ENCODE assay signal across 19 cellular contexts in the genomic region with DNA sequence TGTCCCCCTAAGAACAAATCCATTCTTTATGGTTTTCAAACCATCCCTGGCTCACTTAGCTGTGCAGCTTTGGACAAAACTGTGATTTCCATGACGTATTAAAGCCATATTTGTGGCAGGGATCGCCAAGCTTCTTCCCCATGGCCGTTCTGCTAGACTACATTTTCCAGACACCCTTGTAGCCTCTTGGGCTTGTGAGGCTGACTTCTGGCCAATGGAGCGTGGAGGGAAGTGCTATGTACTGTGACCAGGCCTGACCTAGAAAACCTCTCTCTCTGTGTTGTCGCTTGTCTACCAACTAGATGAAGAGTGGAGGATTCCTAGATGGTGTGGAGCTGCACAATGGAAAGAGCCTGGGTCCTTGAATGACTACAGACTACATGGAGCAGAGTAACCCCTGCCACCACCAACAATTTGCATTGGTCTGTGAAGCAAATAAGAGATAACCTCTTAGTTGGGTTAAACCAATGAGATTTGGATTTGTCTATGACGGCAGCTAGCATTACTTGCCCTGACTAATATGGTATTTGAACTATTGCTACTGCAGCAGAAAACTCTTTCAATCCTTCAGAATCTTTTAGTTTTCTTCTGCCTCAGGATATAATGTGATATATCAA. TPM values are rescaled to one million over a fixed set of nuclear protein-coding genes. Genes with fewer than 3 reads are reported as not detected.
A peak's percentile ranks its signal among the peaks of the same experiment; 100 is the strongest.
DNase-seq lines count a peak whose midpoint lies in the region; ATAC-seq, FAIRE-seq and TF ChIP-seq lines count a peak whose summit lies in the region.
"Had no signal": no experiment of that assay in that cellular context is flagged by ENCODE, and none has a peak within 500 bp of the region (broad histone marks: within the 10 kb centered on the region; RNA-seq: fewer than 3 reads in every experiment).

No MANE protein-coding gene starts in this region.

- peak overlapping the region; percentile 47 for H3K27ac Mint-ChIP-seq in stimulated activated memory B cell treated with anti-CD40 and anti-IgM and Interleukin-4, amounts not matched to agents 10 μg/mL and 1 μg/mL and 100 μg/mL, for 72 hours
- H3K27ac Mint-ChIP-seq: T-cell had no signal

- FAIRE-seq in GM12892 (lab: Jason Lieb, UNC), result peak; percentile 90

- no peak for TF ChIP-seq POLR2A in GM12892 (IDR thresholded peaks at IDR 0.05; ENCODE audit: low read depth, low read length)

- H3K9me3 Mint-ChIP-seq in stimulated activated memory B cell treated with anti-CD40 and anti-IgM and Interleukin-4, amounts not matched to agents 10 μg/mL and 1 μg/mL and 100 μg/mL, for 72 hours, result no peaks in the 10 kb centered on the region
- H3K9me3 Mint-ChIP-seq: natural killer cell treated with Interleukin-12 subunit alpha and Interleukin-12 subunit beta and Interleukin-15 and Interleukin-18, amount 100 ng/mL, for 72 hours; T-cell had no signal

- no peaks in the 10 kb centered on the region for H3K36me3 Mint-ChIP-seq in stimulated activated memory B cell treated with anti-CD40 and anti-IgM and Interleukin-4, amounts not matched to agents 10 μg/mL and 1 μg/mL and 100 μg/mL, for 72 hours
- H3K36me3 Mint-ChIP-seq: natural killer cell treated with Interleukin-12 subunit alpha and Interleukin-12 subunit beta and Interleukin-15 and Interleukin-18, amount 100 ng/mL, for 72 hours; T-cell had no signal

- H3K4me3 Mint-ChIP-seq in stimulated activated memory B cell treated with anti-CD40 and anti-IgM and Interleukin-4, amounts not matched to agents 10 μg/mL and 1 μg/mL and 100 μg/mL, for 72 hours, result no peak overlapping the region
- H3K4me3 Mint-ChIP-seq: natural killer cell treated with Interleukin-12 subunit alpha and Interleukin-12 subunit beta and Interleukin-15 and Interleukin-18, amount 100 ng/mL, for 72 hours; T-cell had no signal

- ATAC-seq in GM21447 (IDR thresholded peaks at IDR 0.05; ENCODE audit: unreplicated experiment), result peak; percentile 74
- ATAC-seq in HG03460 (IDR thresholded peaks at IDR 0.05; ENCODE audit: unreplicated experiment), result peak; percentile 61
- peak; percentile 77 for ATAC-seq in stimulated activated memory B cell treated with anti-CD40 and anti-IgM and Interleukin-4, amounts not matched to agents 10 μg/mL and 1 μg/mL and 100 μg/mL, for 72 hours
- ATAC-seq in HG02970 (IDR thresholded peaks at IDR 0.05; ENCODE audit: low FRiP score, unreplicated experiment), result no peak
- no peak for ATAC-seq in HG02938 (IDR thresholded peaks at IDR 0.05; ENCODE audit: unreplicated experiment)
- ATAC-seq: foreskin keratinocyte; natural killer cell treated with Interleukin-12 subunit alpha and Interleukin-12 subunit beta and Interleukin-15 and Interleukin-18, amount 100 ng/mL, for 72 hours; T-cell had no signal

- peaks cover 10% of the 10 kb centered on the region for H3K27me3 Mint-ChIP-seq in stimulated activated memory B cell treated with anti-CD40 and anti-IgM and Interleukin-4, amounts not matched to agents 10 μg/mL and 1 μg/mL and 100 μg/mL, for 72 hours

- DNase-seq in GM12892 (ENCODE audit: insufficient read length), result no peak
- DNase-seq in epidermal melanocyte (ENCODE audit: insufficient read length, low spot score), result no peak
- DNase-seq: activated CD4-positive, alpha-beta T cell treated with anti-CD3 and anti-CD28 coated beads, Interleukin-2, amount 50 U/mL, for 1 hour; activated gamma-delta T cell treated with Interleukin-2 at 50 U/mL for 16 hours; COR-L47; dermis blood vessel endothelial cell; foreskin keratinocyte; mesendoderm; NCI-H526; SHP77; stimulated activated naive CD4-positive, alpha-beta T cell treated with Interleukin-2 at 50 U/mL for 16 hours; T-cell; tibial artery had no signal

- peaks cover 25% of the 10 kb centered on the region for H3K4me1 Mint-ChIP-seq in stimulated activated memory B cell treated with anti-CD40 and anti-IgM and Interleukin-4, amounts not matched to agents 10 μg/mL and 1 μg/mL and 100 μg/mL, for 72 hours

RNA-seq across cellular contexts. Expression of a gene that starts 22.1 kb away (rescaled TPM):
- polyA plus RNA-seq in GM12892 (2012; ENCODE audit: missing spikeins), result 47.5 TPM

Comparison
In these comparisons a context has a peak if more than half of its experiments do, and no peak if none do; other contexts are left out.
1. ATAC-seq: peak in GM21447 (single experiment), HG03460 (single experiment) and stimulated activated memory B cell treated with anti-CD40 and anti-IgM and Interleukin-4, amounts not matched to agents 10 μg/mL and 1 μg/mL and 100 μg/mL, for 72 hours (single experiment); none in HG02970 (single experiment) and HG02938 (single experiment).